In genomic region chr2:148974126-148974525, GRCh38 we compare ENCODE assay signal across 23 cellular contexts.
DNase-seq lines count a peak whose midpoint lies in the region; ATAC-seq and TF ChIP-seq lines count a peak whose summit lies in the region.
"Had no signal": no experiment of that assay in that cellular context is flagged by ENCODE, and none has a peak within 500 bp of the region (broad histone marks: within the 10 kb centered on the region; RNA-seq: fewer than 3 reads in every experiment).

No MANE protein-coding gene starts in this region.

- H3K4me3 ChIP-seq in HUES48 (ENCODE audit: low read depth, low read length): no peak overlapping the region
- no peak overlapping the region for H3K4me3 ChIP-seq in dorsolateral prefrontal cortex
- H3K4me3 ChIP-seq: MG63, SJCRH30 had no signal

- intact Hi-C loops in dorsolateral prefrontal cortex (cut with DNase I): loop anchor here in 1 of 2 donors (10.0 kb wide), 1 partner anchor 99 kb away; the partner anchor contains the start of gene KIF5C

- no peaks in the 10 kb centered on the region for H3K27me3 Mint-ChIP-seq in stimulated activated memory B cell treated with anti-CD40 and anti-IgM and Interleukin-4, amounts not matched to agents 10 μg/mL and 1 μg/mL and 100 μg/mL, for 72 hours
- H3K27me3 Mint-ChIP-seq: CD8-positive, alpha-beta memory T cell had no signal

- H3K27me3 ChIP-seq in HUES48 (ENCODE audit: control insufficient read depth, insufficient read depth, low read length) (no peaks in the 10 kb centered on the region), dorsolateral prefrontal cortex (no peaks in the 10 kb centered on the region)
- H3K27me3 ChIP-seq: MG63, SJCRH30 had no signal

- H3K4me3 Mint-ChIP-seq in stimulated activated memory B cell treated with anti-CD40 and anti-IgM and Interleukin-4, amounts not matched to agents 10 μg/mL and 1 μg/mL and 100 μg/mL, for 72 hours: no peak overlapping the region
- H3K4me3 Mint-ChIP-seq: CD8-positive, alpha-beta memory T cell had no signal

- no peak overlapping the region for H3K27ac Mint-ChIP-seq in stimulated activated memory B cell treated with anti-CD40 and anti-IgM and Interleukin-4, amounts not matched to agents 10 μg/mL and 1 μg/mL and 100 μg/mL, for 72 hours
- H3K27ac Mint-ChIP-seq: CD8-positive, alpha-beta memory T cell had no signal

- in situ Hi-C loops in KBM-7 (cut with MboI; ENCODE audit: low pct_unique_long_range_greater_than_20kb, low sequenced_read_pairs): no loop called here

- H3K9ac ChIP-seq in HUES48 (ENCODE audit: low read depth, low read length): no peak overlapping the region

- H3K27ac ChIP-seq in HUES48 (ENCODE audit: low read depth, low read length): peak overlapping the region; percentile 84
- peak overlapping the region in 34 of 59 donors; percentile 3 to 72 (median 42) for H3K27ac ChIP-seq in dorsolateral prefrontal cortex
- H3K27ac ChIP-seq: C4-2B, SJCRH30 had no signal

- H3K36me3 ChIP-seq in HUES48 (ENCODE audit: control insufficient read depth, insufficient read depth, low read length): peaks cover 23% of the 10 kb centered on the region
- H3K36me3 ChIP-seq: MG63, SJCRH30 had no signal

- no peak for ATAC-seq in stimulated activated memory B cell treated with anti-CD40 and anti-IgM and Interleukin-4, amounts not matched to agents 10 μg/mL and 1 μg/mL and 100 μg/mL, for 72 hours
- no peak for ATAC-seq in HG02623 (IDR thresholded peaks at IDR 0.05; ENCODE audit: unreplicated experiment)
- ATAC-seq: Panc1 had no signal

- H3K9me3 ChIP-seq in HUES48 (ENCODE audit: control insufficient read depth, insufficient read depth, low read length): no peaks in the 10 kb centered on the region
- H3K9me3 ChIP-seq: MG63, SJCRH30 had no signal

- H3K4me1 Mint-ChIP-seq in stimulated activated memory B cell treated with anti-CD40 and anti-IgM and Interleukin-4, amounts not matched to agents 10 μg/mL and 1 μg/mL and 100 μg/mL, for 72 hours: peaks cover 6% of the 10 kb centered on the region

- DNase-seq in ELF-1 (ENCODE audit: low read depth, low spot score): peak; percentile 18
- DNase-seq in dorsolateral prefrontal cortex: no peak
- peak; percentile 36 for DNase-seq in iPS-NIHi7 (ENCODE audit: extremely low spot score)
- no peak for DNase-seq in KBM-7
- DNase-seq in stimulated activated CD8-positive, alpha-beta memory T cell treated with anti-CD3 and anti-CD28 coated beads, Interleukin-4, amount 100 ng/mL, for 48 hours: no peak
- DNase-seq: Calu3; CD8-positive, alpha-beta memory T cell; DMS153; GOT3; MG63; NCI-H1048; NCI-H1417 treated with DMSO at 0.1 percent for 48 hours; NCI-H187 treated with DMSO at 0.1 percent for 48 hours; NCI-H2107; NCI-H2227 treated with DMSO at 0.1 percent for 48 hours; NCI-H510A; NK-92 treated with Interleukin-12 subunit alpha and Interleukin-12 subunit beta, amount 100 ng/mL, for 24 hours; SJCRH30 had no signal

- H3K4me1 ChIP-seq in HUES48 (ENCODE audit: control insufficient read depth, insufficient read depth, low read length): peaks cover 21% of the 10 kb centered on the region

- no peaks in the 10 kb centered on the region for H3K36me3 Mint-ChIP-seq in stimulated activated memory B cell treated with anti-CD40 and anti-IgM and Interleukin-4, amounts not matched to agents 10 μg/mL and 1 μg/mL and 100 μg/mL, for 72 hours

- no peak for TF ChIP-seq CTCF in dorsolateral prefrontal cortex (IDR thresholded peaks at IDR 0.05 in 54 of 56, conservative IDR thresholded peaks at IDR 0.05 in 2 of 56; ENCODE audit: low read depth in 1 of 56, partially characterized antibody in 56 of 56)

- H3K9me3 Mint-ChIP-seq in stimulated activated memory B cell treated with anti-CD40 and anti-IgM and Interleukin-4, amounts not matched to agents 10 μg/mL and 1 μg/mL and 100 μg/mL, for 72 hours: no peaks in the 10 kb centered on the region
- H3K9me3 Mint-ChIP-seq: CD8-positive, alpha-beta memory T cell had no signal

Comparison
In these comparisons a context has a peak if more than half of its experiments do, and no peak if none do; other contexts are left out.
1. DNase-seq: peak in ELF-1 (single experiment) and iPS-NIHi7 (single experiment); none in dorsolateral prefrontal cortex (0 of 10), KBM-7 (single experiment) and stimulated activated CD8-positive, alpha-beta memory T cell treated with anti-CD3 and anti-CD28 coated beads, Interleukin-4, amount 100 ng/mL, for 48 hours (single experiment).